ENCODE assay signal across 1 cellular context in the genomic region with DNA sequence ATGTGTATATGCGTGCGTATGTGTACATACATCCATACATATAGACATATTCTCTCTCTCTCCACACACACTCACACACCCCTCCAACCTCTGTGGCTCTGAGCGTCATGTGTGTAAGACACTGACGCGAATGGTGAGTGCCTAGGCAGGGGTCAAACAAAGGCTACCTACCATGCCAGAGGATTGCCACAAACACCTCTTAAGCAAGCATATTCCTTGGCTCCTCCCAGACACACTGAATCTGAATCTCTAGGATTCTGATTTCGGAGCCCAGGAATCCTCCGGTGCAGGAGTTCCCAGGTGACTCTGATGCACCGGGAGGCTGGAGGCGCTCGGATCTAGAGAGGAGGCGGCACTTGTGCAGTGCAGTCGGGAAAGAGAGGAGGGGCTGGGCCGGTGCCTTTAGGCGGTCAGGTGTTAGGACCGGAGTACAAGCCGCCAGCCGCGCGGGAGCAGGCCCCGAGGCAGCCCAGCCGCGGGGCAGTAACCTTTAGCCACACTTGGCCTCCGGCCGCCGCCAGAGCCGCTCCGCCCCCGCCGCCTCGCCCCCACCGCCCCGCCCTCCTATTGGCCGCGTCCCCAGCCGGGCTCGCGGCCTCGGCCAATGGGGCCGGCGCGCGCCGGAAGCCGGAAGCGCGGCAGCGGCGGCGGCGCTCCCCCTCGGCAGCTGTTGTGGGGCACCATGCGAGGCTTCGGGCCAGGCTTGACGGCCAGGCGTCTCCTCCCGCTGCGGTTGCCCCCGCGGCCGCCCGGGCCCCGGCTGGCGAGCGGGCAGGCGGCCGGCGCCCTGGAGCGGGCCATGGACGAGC.
A peak's percentile ranks its signal among the peaks of the same experiment; 100 is the strongest.
TF ChIP-seq lines count a peak whose summit lies in the region.

MLYCD (plus strand) TSS at position 653 of the 809 bp plus-strand sequence; CDS start at position 683, 30 bp downstream.

TF ChIP-seq in HEK293, 187 proteins besides CTCF, POLR2A, EP300 and RAD21 (continued from another document):
- TF ChIP-seq, protein P1, sequence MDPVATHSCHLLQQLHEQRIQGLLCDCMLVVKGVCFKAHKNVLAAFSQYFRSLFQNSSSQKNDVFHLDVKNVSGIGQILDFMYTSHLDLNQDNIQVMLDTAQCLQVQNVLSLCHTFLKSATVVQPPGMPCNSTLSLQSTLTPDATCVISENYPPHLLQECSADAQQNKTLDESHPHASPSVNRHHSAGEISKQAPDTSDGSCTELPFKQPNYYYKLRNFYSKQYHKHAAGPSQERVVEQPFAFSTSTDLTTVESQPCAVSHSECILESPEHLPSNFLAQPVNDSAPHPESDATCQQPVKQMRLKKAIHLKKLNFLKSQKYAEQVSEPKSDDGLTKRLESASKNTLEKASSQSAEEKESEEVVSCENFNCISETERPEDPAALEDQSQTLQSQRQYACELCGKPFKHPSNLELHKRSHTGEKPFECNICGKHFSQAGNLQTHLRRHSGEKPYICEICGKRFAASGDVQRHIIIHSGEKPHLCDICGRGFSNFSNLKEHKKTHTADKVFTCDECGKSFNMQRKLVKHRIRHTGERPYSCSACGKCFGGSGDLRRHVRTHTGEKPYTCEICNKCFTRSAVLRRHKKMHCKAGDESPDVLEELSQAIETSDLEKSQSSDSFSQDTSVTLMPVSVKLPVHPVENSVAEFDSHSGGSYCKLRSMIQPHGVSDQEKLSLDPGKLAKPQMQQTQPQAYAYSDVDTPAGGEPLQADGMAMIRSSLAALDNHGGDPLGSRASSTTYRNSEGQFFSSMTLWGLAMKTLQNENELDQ (tag by site-specific recombination; IDR thresholded peaks at IDR 0.05; ENCODE audit: low read depth), result 0 out of 2 replicates have a peak, but pooled peaks have one; percentile 13
- TF ChIP-seq SP7 (tag by site-specific recombination; IDR thresholded peaks at IDR 0.05), result 0 out of 2 replicates have a peak, but pooled peaks have one; percentile 23
- TF ChIP-seq ZNF37A (tag by site-specific recombination; IDR thresholded peaks at IDR 0.05), result no peak
- no peak for TF ChIP-seq ZFP37 (tag by site-specific recombination; IDR thresholded peaks at IDR 0.05)
- no peak for TF ChIP-seq ZSCAN18 (tag by site-specific recombination; IDR thresholded peaks at IDR 0.05)
- no peak for TF ChIP-seq TCF7L2 (IDR thresholded peaks at IDR 0.05; ENCODE audit: borderline replicate concordance, low read depth, low read length)
- TF ChIP-seq ZNF423 (tag by site-specific recombination; IDR thresholded peaks at IDR 0.05), result 0 out of 2 replicates have a peak, but pooled peaks have one; percentile 0
